ENCODE assay signal across 15 cellular contexts in genomic region chr2:112923237-112923966, GRCh38. TPM values are rescaled to one million over a fixed set of nuclear protein-coding genes. Genes with fewer than 3 reads are reported as not detected.
"Had no signal": no experiment of that assay in that cellular context is flagged by ENCODE, and none has a peak within 500 bp of the region (broad histone marks: within the 10 kb centered on the region; RNA-seq: fewer than 3 reads in every experiment).

No MANE protein-coding gene starts in this region.

- H3K4me1 ChIP-seq: parathyroid adenoma, tibial nerve had no signal

- H3K27me3 ChIP-seq: tibial nerve had no signal

- H3K79me2 ChIP-seq: parathyroid adenoma had no signal

- H2AFZ ChIP-seq: parathyroid adenoma had no signal

- H3K27ac ChIP-seq: parathyroid adenoma, tibial nerve had no signal

- ATAC-seq: activated CD4-positive, alpha-beta T cell treated with anti-CD3 and anti-CD28 coated beads for 36 hours had no signal

- DNase-seq: activated CD4-positive, alpha-beta T cell treated with anti-CD3 and anti-CD28 coated beads for 36 hours; activated naive CD4-positive, alpha-beta T cell; central memory CD4-positive, alpha-beta T cell; dermis blood vessel endothelial cell; glutamatergic neuron; immature natural killer cell; naive B cell; retina; stimulated activated CD4-positive, alpha-beta T cell treated with anti-CD3 and anti-CD28 coated beads, Interleukin-15, amount 100 ng/mL, for 24 hours; stimulated activated CD4-positive, alpha-beta T cell treated with anti-CD3 and anti-CD28 coated beads, Interleukin-4, amount 100 ng/mL, for 24 hours had no signal

- H3K36me3 ChIP-seq: tibial nerve had no signal

- H3K9me3 ChIP-seq: tibial nerve had no signal

- H3K9ac ChIP-seq: parathyroid adenoma had no signal

- H3K4me3 ChIP-seq: tibial nerve had no signal

RNA-seq across cellular contexts. Expression of gene IL37, which starts 12.4 kb away (rescaled TPM):
- total RNA-seq: activated CD4-positive, alpha-beta T cell treated with anti-CD3 and anti-CD28 coated beads for 36 hours; activated T-helper 1 cell treated with anti-CD3 and anti-CD28 coated beads, Interleukin-12 subunit alpha, Interleukin-12 subunit beta, Interleukin-2, Interleukin-4 antibody, amounts not matched to agents 30 ng/mL and 10 ng/mL and 1 ng/mL, durations not matched to agents 14 hours and 24 hours and 36 hours; dermis blood vessel endothelial cell; lung microvascular endothelial cell; tibial nerve had no signal
- polyA plus RNA-seq: adipose tissue, immature natural killer cell had no signal

RNA-seq across cellular contexts. Expression of gene IL36G, which starts 54.4 kb away (rescaled TPM):
- total RNA-seq: activated CD4-positive, alpha-beta T cell treated with anti-CD3 and anti-CD28 coated beads for 36 hours; activated T-helper 1 cell treated with anti-CD3 and anti-CD28 coated beads, Interleukin-12 subunit alpha, Interleukin-12 subunit beta, Interleukin-2, Interleukin-4 antibody, amounts not matched to agents 30 ng/mL and 10 ng/mL and 1 ng/mL, durations not matched to agents 14 hours and 24 hours and 36 hours; dermis blood vessel endothelial cell; lung microvascular endothelial cell; tibial nerve had no signal
- polyA plus RNA-seq: adipose tissue, immature natural killer cell had no signal
